Comparison of ENCODE assay signal across 1 cellular context in genomic region chr20:58895099-58895795, GRCh38.
TF ChIP-seq lines count a peak whose summit lies in the region.

No MANE protein-coding gene starts in this region.

TF ChIP-seq in GM12878, 131 proteins besides CTCF, POLR2A, EP300 and RAD21 (continued from another document):
- TF ChIP-seq ZBTB40 (IDR thresholded peaks at IDR 0.05; ENCODE audit: borderline replicate concordance) (no peak), KLF5 (IDR thresholded peaks at IDR 0.05; ENCODE audit: partially characterized antibody) (no peak), IRF5 (IDR thresholded peaks at IDR 0.05; ENCODE audit: borderline replicate concordance) (no peak), RELB (IDR thresholded peaks at IDR 0.05; ENCODE audit: low read depth) (no peak), BCL3 (IDR thresholded peaks at IDR 0.05; ENCODE audit: borderline replicate concordance, insufficient read depth, low read depth, low read length, poor library complexity, severe bottlenecking) (no peak), PAX8 (IDR thresholded peaks at IDR 0.05) (no peak)
